24 cellular contexts compared by ENCODE assay signal in genomic region chr1:55399385-55399784, GRCh38.
"Had no signal": no experiment of that assay in that cellular context is flagged by ENCODE, and none has a peak within 500 bp of the region (broad histone marks: within the 10 kb centered on the region; RNA-seq: fewer than 3 reads in every experiment).

No MANE protein-coding gene starts in this region.

- H3K9me3 ChIP-seq: left lung, prostate gland, tibial artery had no signal

- H3K4me3 ChIP-seq: breast epithelium, left lung, lung, prostate gland, right atrium auricular region, spleen, tibial artery had no signal

- H3K4me1 ChIP-seq: breast epithelium, foreskin keratinocyte, left lung, prostate gland, right atrium auricular region, spleen, tibial artery had no signal

- H3K27me3 ChIP-seq: breast epithelium, foreskin keratinocyte, right atrium auricular region, tibial artery had no signal

- H3K36me3 ChIP-seq: breast epithelium, left lung, prostate gland, right atrium auricular region, spleen, tibial artery had no signal

- DNase-seq: activated B cell treated with CpG ODN at 0.5 μM for 24 hours; activated CD4-positive, alpha-beta T cell treated with anti-CD3 and anti-CD28 coated beads for 36 hours; activated CD4-positive, alpha-beta T cell treated with anti-CD3 and anti-CD28 coated beads, Interleukin-2, amount 50 U/mL, for 4 hours; activated CD8-positive, alpha-beta memory T cell treated with anti-CD3 and anti-CD28 coated beads for 24 hours; activated CD8-positive, alpha-beta memory T cell treated with anti-CD3 and anti-CD28 coated beads, Interleukin-2, amount 50 U/mL, for 4 hours; activated naive CD4-positive, alpha-beta T cell treated with Interleukin-2 at 50 U/mL for 16 hours; activated naive CD8-positive, alpha-beta T cell treated with anti-CD3 and anti-CD28 coated beads for 36 hours; activated T-cell treated with anti-CD3 and anti-CD28 coated beads, Interleukin-2, amount 50 U/mL, for 4 hours; effector memory CD4-positive, alpha-beta T cell; foreskin keratinocyte; immature natural killer cell; kidney glomerular epithelial cell; left lung; naive thymus-derived CD8-positive, alpha-beta T cell; spleen; stimulated activated CD4-positive, alpha-beta T cell treated with anti-CD3 and anti-CD28 coated beads, Interleukin-4, amount 100 ng/mL, for 24 hours; stimulated activated naive CD4-positive, alpha-beta T cell treated with Interleukin-2 at 50 U/mL for 16 hours; substantia nigra; T-helper 17 cell; tibial artery had no signal

- H3K27ac ChIP-seq: foreskin keratinocyte, left lung, prostate gland, right atrium auricular region, spleen, tibial artery had no signal
